In the genomic region with DNA sequence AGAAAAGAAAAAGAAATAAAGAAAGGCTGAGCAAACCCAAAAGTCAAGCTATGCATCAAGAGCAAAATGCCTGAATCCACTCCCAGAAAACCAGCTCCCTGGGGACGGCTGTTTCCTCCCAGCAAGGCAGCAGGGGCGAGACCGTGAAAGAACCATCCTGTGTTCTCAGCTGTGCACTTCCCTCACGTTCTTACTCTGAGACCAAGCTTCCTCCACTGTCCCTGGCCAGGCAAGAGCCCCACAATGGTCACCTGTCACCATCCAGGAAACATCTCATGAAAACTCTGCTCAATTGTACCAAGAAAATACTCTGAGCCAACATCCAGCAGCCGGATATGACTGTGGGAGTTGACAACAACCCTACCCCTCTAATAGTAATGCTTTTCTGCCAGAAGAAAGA, we compare ENCODE assay signal across 15 cellular contexts. TPM values are rescaled to one million over a fixed set of nuclear protein-coding genes. Genes with fewer than 3 reads are reported as not detected.
DNase-seq lines count a peak whose midpoint lies in the region; ATAC-seq and TF ChIP-seq lines count a peak whose summit lies in the region.
"Had no signal": no experiment of that assay in that cellular context is flagged by ENCODE, and none has a peak within 500 bp of the region (broad histone marks: within the 10 kb centered on the region; RNA-seq: fewer than 3 reads in every experiment).

No MANE protein-coding gene starts in this region.

- H3K36me3 Mint-ChIP-seq in chondrocyte (ENCODE audit: low read depth), result no peaks in the 10 kb centered on the region
- H3K36me3 Mint-ChIP-seq in CD4-positive, alpha-beta T cell (ENCODE audit: low read depth), result no peaks in the 10 kb centered on the region
- H3K36me3 Mint-ChIP-seq: activated CD8-positive, alpha-beta memory T cell treated with anti-CD3 and anti-CD28 coated beads, Interleukin-2, amount 10 ng/mL, durations not matched to agents 7 days and 5 days had no signal

- no peaks in the 10 kb centered on the region for H3K9me3 Mint-ChIP-seq in chondrocyte (ENCODE audit: low read depth)
- H3K9me3 Mint-ChIP-seq in CD4-positive, alpha-beta T cell, result no peaks in the 10 kb centered on the region
- H3K9me3 Mint-ChIP-seq: neural crest cell had no signal

- no peak for TF ChIP-seq CTCF in GM10266 (IDR thresholded peaks at IDR 0.05; ENCODE audit: control insufficient read depth, insufficient read depth, low read depth, missing control alignments)
- no peak for TF ChIP-seq CTCF in chondrocyte (IDR thresholded peaks at IDR 0.05)
- no peak for TF ChIP-seq CTCF in osteoblast (IDR thresholded peaks at IDR 0.05; ENCODE audit: extremely low read depth, low read depth, low read length)
- no peak for TF ChIP-seq CTCF in CD4-positive, alpha-beta T cell (IDR thresholded peaks at IDR 0.05)

- DNase-seq in GM10266 (ENCODE audit: extremely low spot score), result peak; percentile 45
- DNase-seq in chondrocyte (ENCODE audit: low spot score), result no peak
- peak; percentile 81 for DNase-seq in osteoblast (ENCODE audit: insufficient read length, low spot score, missing footprints)
- DNase-seq in CD4-positive, alpha-beta T cell, result no peak
- no peak for DNase-seq in cerebellum (ENCODE audit: low spot score)
- no peak for DNase-seq in HuH-7 (ENCODE audit: low spot score)
- DNase-seq: activated CD8-positive, alpha-beta memory T cell treated with anti-CD3 and anti-CD28 coated beads, Interleukin-2, amount 10 ng/mL, durations not matched to agents 7 days and 5 days; Caco-2; caudate nucleus; NCI-H1105 had no signal

- H3K36me3 ChIP-seq in osteoblast (ENCODE audit: insufficient read depth, low read length), result no peaks in the 10 kb centered on the region
- H3K36me3 ChIP-seq: vagina had no signal

- H3K4me1 ChIP-seq in osteoblast (ENCODE audit: insufficient read depth, low read length), result peaks cover 3% of the 10 kb centered on the region
- H3K4me1 ChIP-seq: vagina had no signal

- H2AFZ ChIP-seq in osteoblast (ENCODE audit: low read length), result peak overlapping the region; percentile 79

- no peaks in the 10 kb centered on the region for H3K27me3 ChIP-seq in osteoblast (ENCODE audit: insufficient read depth, low read length)
- H3K27me3 ChIP-seq in CD4-positive, alpha-beta T cell (ENCODE audit: control insufficient read depth, insufficient read depth, low read length), result no peaks in the 10 kb centered on the region
- H3K27me3 ChIP-seq: vagina had no signal

- H3K27ac Mint-ChIP-seq in chondrocyte (ENCODE audit: unreplicated experiment), result peak overlapping the region; percentile 84
- no peak overlapping the region for H3K27ac Mint-ChIP-seq in CD4-positive, alpha-beta T cell
- H3K27ac Mint-ChIP-seq: activated CD8-positive, alpha-beta memory T cell treated with anti-CD3 and anti-CD28 coated beads, Interleukin-2, amount 10 ng/mL, durations not matched to agents 7 days and 5 days had no signal

- H3K4me3 Mint-ChIP-seq in chondrocyte (ENCODE audit: unreplicated experiment), result no peak overlapping the region
- no peak overlapping the region for H3K4me3 Mint-ChIP-seq in CD4-positive, alpha-beta T cell
- H3K4me3 Mint-ChIP-seq: activated CD8-positive, alpha-beta memory T cell treated with anti-CD3 and anti-CD28 coated beads, Interleukin-2, amount 10 ng/mL, durations not matched to agents 7 days and 5 days; neural crest cell had no signal

- H3K79me2 ChIP-seq in osteoblast (ENCODE audit: insufficient read depth, low read length), result no peaks in the 10 kb centered on the region

- ATAC-seq in HG02678 (IDR thresholded peaks at IDR 0.05; ENCODE audit: unreplicated experiment) (peak; percentile 54), GM19397 (IDR thresholded peaks at IDR 0.05; ENCODE audit: unreplicated experiment) (no peak)
- no peak for ATAC-seq in CD4-positive, alpha-beta T cell (ENCODE audit: poor library complexity)
- ATAC-seq: activated CD8-positive, alpha-beta memory T cell treated with anti-CD3 and anti-CD28 coated beads, Interleukin-2, amount 10 ng/mL, durations not matched to agents 7 days and 5 days had no signal

- intact Hi-C loops in CD4-positive, alpha-beta T cell (cut with DNase I, micrococcal nuclease), result no loop called here

- peak overlapping the region; percentile 57 for H3K4me2 ChIP-seq in osteoblast (ENCODE audit: insufficient read depth, low read length)

- H3K27me3 Mint-ChIP-seq in chondrocyte (ENCODE audit: low read depth), result no peaks in the 10 kb centered on the region
- no peaks in the 10 kb centered on the region for H3K27me3 Mint-ChIP-seq in CD4-positive, alpha-beta T cell
- H3K27me3 Mint-ChIP-seq: activated CD8-positive, alpha-beta memory T cell treated with anti-CD3 and anti-CD28 coated beads, Interleukin-2, amount 10 ng/mL, durations not matched to agents 7 days and 5 days had no signal

- H3K4me3 ChIP-seq in osteoblast (ENCODE audit: insufficient read depth, low read length), result no peak overlapping the region
- H3K4me3 ChIP-seq: vagina had no signal

- no peaks in the 10 kb centered on the region for H4K20me1 ChIP-seq in osteoblast (ENCODE audit: insufficient read depth, low read length)

- CTCF ChIA-PET in CD4-positive, alpha-beta T cell (lab: Charles Lee), result no interaction called here

- POLR2A ChIA-PET in CD4-positive, alpha-beta T cell (lab: Charles Lee), result no interaction called here

- H3K4me1 Mint-ChIP-seq in chondrocyte (ENCODE audit: low read depth), result peaks cover 34% of the 10 kb centered on the region
- peaks cover 21% of the 10 kb centered on the region for H3K4me1 Mint-ChIP-seq in CD4-positive, alpha-beta T cell (ENCODE audit: low read depth)
- H3K4me1 Mint-ChIP-seq: neural crest cell had no signal

- no peaks in the 10 kb centered on the region for H3K9me3 ChIP-seq in osteoblast (ENCODE audit: low read depth, low read length)
- H3K9me3 ChIP-seq in CD4-positive, alpha-beta T cell (ENCODE audit: control insufficient read depth, low read length), result no peaks in the 10 kb centered on the region
- H3K9me3 ChIP-seq: Caco-2, vagina had no signal

- H3K27ac ChIP-seq in osteoblast (ENCODE audit: low read depth, low read length), result no peak overlapping the region
- no peak overlapping the region for H3K27ac ChIP-seq in CD4-positive, alpha-beta T cell (ENCODE audit: low read depth, low read length)
- H3K27ac ChIP-seq: RWPE1, vagina had no signal

RNA-seq across cellular contexts. Expression of gene RAB20, which starts 22.9 kb away (rescaled TPM):
- total RNA-seq in chondrocyte, result 3.6 to 7.8 TPM (median 6.3 TPM) in 3 replicates
- 3.6 and 3.8 TPM in 2 replicates for total RNA-seq in osteoblast
- total RNA-seq in CD4-positive, alpha-beta T cell, result 1 to 10 TPM in 1 of 2 experiments, under 1 TPM in 1; 0.89 to 1.4 TPM
- total RNA-seq in cerebellum, result 1.9 TPM

Comparison
In these comparisons a context has a peak if more than half of its experiments do, and no peak if none do; other contexts are left out.
1. DNase-seq: peak in GM10266 (single experiment) and osteoblast (single experiment); none in chondrocyte (single experiment), CD4-positive, alpha-beta T cell (0 of 10), cerebellum (single experiment) and HuH-7 (single experiment).